18 cellular contexts compared by ENCODE assay signal in genomic region chr3:124209426-124209825, GRCh38.
A peak's percentile ranks its signal among the peaks of the same experiment; 100 is the strongest.
DNase-seq lines count a peak whose midpoint lies in the region; ATAC-seq and TF ChIP-seq lines count a peak whose summit lies in the region.
"Had no signal": no experiment of that assay in that cellular context is flagged by ENCODE, and none has a peak within 500 bp of the region (broad histone marks: within the 10 kb centered on the region; RNA-seq: fewer than 3 reads in every experiment).

No MANE protein-coding gene starts in this region.

- no peaks in the 10 kb centered on the region for H3K9me3 Mint-ChIP-seq in HFFc6

- no peaks in the 10 kb centered on the region for H3K36me3 Mint-ChIP-seq in HFFc6 (ENCODE audit: low read depth)

- no peaks in the 10 kb centered on the region for H3K27me3 ChIP-seq in smooth muscle cell (ENCODE audit: low read depth)
- H3K27me3 ChIP-seq: Peyer's patch had no signal

- H4K20me1 ChIP-seq in smooth muscle cell (ENCODE audit: low read depth) = peaks cover 73% of the 10 kb centered on the region

- no peak for TF ChIP-seq CTCF in HFFc6 (IDR thresholded peaks at IDR 0.05)
- TF ChIP-seq CTCF in astrocyte of the cerebellum (IDR thresholded peaks at IDR 0.05; ENCODE audit: low read depth, low read length, missing control alignments) = no peak
- no peak for TF ChIP-seq CTCF in smooth muscle cell (IDR thresholded peaks at IDR 0.05; ENCODE audit: borderline replicate concordance, insufficient read depth, poor library complexity, severe bottlenecking)

- in situ Hi-C loops in astrocyte of the cerebellum (cut with HindIII; ENCODE audit: low sequenced_read_pairs) = no loop called here

- H3K27me3 Mint-ChIP-seq in HFFc6 (ENCODE audit: insufficient read depth) = peaks cover 26% of the 10 kb centered on the region

- no peaks in the 10 kb centered on the region for H3K36me3 ChIP-seq in smooth muscle cell (ENCODE audit: low read depth)
- H3K36me3 ChIP-seq: Peyer's patch had no signal

- H3K27ac ChIP-seq in smooth muscle cell (ENCODE audit: low read depth) = peak overlapping the region; percentile 1
- H3K27ac ChIP-seq: Peyer's patch had no signal

- peak overlapping the region; percentile 3 for H3K4me2 ChIP-seq in smooth muscle cell

- H3K27ac Mint-ChIP-seq in HFFc6 = no peak overlapping the region
- H3K27ac Mint-ChIP-seq: B cell; CD4-positive, alpha-beta T cell had no signal

- no peaks in the 10 kb centered on the region for H3K4me1 ChIP-seq in smooth muscle cell (ENCODE audit: low read depth)
- H3K4me1 ChIP-seq: Caco-2, Peyer's patch had no signal

- no peak for ATAC-seq in GM18870 (IDR thresholded peaks at IDR 0.05; ENCODE audit: unreplicated experiment)

- H3F3A ChIP-seq in smooth muscle cell (ENCODE audit: low read depth) = peaks cover 4% of the 10 kb centered on the region

- 72% methylated on average over 2 of the region's 2 CpGs for WGBS in smooth muscle cell (ENCODE audit: low lambda C conversion rate)

- no peak overlapping the region for H3K4me3 ChIP-seq in astrocyte of the cerebellum (ENCODE audit: low read depth, low read length)
- no peak overlapping the region for H3K4me3 ChIP-seq in smooth muscle cell
- H3K4me3 ChIP-seq: Peyer's patch had no signal

- DNase-seq in AG20443 (ENCODE audit: low spot score) = peak; percentile 21
- peak; percentile 39 for DNase-seq in HFFc6
- peak; percentile 9 for DNase-seq in astrocyte of the cerebellum (ENCODE audit: low read depth)
- no peak for DNase-seq in smooth muscle cell (lab: John Stamatoyannopoulos, UW; ENCODE audit: unreplicated experiment)
- no peak for DNase-seq in iPS-NIHi7 (ENCODE audit: extremely low spot score)
- no peak for DNase-seq in cerebellar nuclear complex (lab: John Stamatoyannopoulos, UW)
- DNase-seq: Caco-2; CD4-positive, alpha-beta T cell; DMS153; NCI-H1105; NCI-H1694; NCI-H2081 treated with DMSO at 0.1 percent for 48 hours; NCI-H446 treated with DMSO at 0.1 percent for 48 hours; NCI-H69; Peyer's patch; Right ventricle myocardium superior had no signal

- H3K9me3 ChIP-seq in smooth muscle cell (replicated peaks; ENCODE audit: low read depth) = no peaks in the 10 kb centered on the region
- H3K9me3 ChIP-seq: Caco-2, Peyer's patch had no signal

- no peak overlapping the region for H2AFZ ChIP-seq in smooth muscle cell (ENCODE audit: low read depth)

- H3K4me1 Mint-ChIP-seq in HFFc6 (ENCODE audit: low read depth) = no peaks in the 10 kb centered on the region
- H3K4me1 Mint-ChIP-seq: B cell had no signal

- no peak overlapping the region for H3K9ac ChIP-seq in smooth muscle cell (ENCODE audit: low read depth)

- H3K4me3 Mint-ChIP-seq in HFFc6 = no peak overlapping the region
- H3K4me3 Mint-ChIP-seq: B cell; CD4-positive, alpha-beta T cell had no signal

- peaks cover 3% of the 10 kb centered on the region for H3K79me2 ChIP-seq in smooth muscle cell (ENCODE audit: low read depth)

Comparison
In these comparisons a context has a peak if more than half of its experiments do, and no peak if none do; other contexts are left out.
1. DNase-seq: peak in AG20443 (single experiment), HFFc6 (single experiment) and astrocyte of the cerebellum (single experiment); none in smooth muscle cell (single experiment), iPS-NIHi7 (single experiment) and cerebellar nuclear complex (0 of 2).